In the genomic region with DNA sequence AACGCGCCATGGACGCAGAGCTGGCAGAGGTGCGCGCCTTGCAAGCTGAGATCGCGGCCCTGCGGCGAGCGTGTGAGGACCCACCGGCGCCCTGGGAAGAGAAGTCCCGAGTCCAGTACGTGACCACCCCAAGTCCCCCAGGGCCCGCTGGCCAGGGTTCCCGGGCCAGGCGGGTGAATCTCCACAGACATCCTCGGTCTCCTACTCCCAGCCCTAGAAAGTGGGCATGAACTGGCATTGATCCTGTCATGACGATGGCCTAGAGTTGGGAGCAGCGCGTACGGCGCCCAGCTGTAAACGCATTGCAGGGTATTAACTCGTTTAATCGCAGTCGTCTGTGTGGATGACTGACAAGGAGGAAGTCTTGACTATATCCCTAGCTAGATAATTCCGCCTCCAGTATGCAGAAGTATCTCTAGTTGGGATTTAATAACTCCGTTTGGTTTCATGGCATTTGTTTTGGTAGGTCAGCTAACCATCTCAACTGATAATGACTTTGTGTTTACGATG, we compare ENCODE assay signal across 8 cellular contexts. TPM values are rescaled to one million over a fixed set of nuclear protein-coding genes. Genes with fewer than 3 reads are reported as not detected.
DNase-seq lines count a peak whose midpoint lies in the region; ATAC-seq and TF ChIP-seq lines count a peak whose summit lies in the region.

No MANE protein-coding gene starts in this region.

- H3K27ac Mint-ChIP-seq in T-helper 17 cell: peak overlapping the region; percentile 100

- no peaks in the 10 kb centered on the region for H3F3A ChIP-seq in DOHH2 (ENCODE audit: control insufficient read depth, insufficient read depth)

- H3K4me3 Mint-ChIP-seq in T-helper 17 cell: peak overlapping the region; percentile 99

- peaks cover 35% of the 10 kb centered on the region for H3K36me3 ChIP-seq in DOHH2 (ENCODE audit: control insufficient read depth, low read length)

- no peaks in the 10 kb centered on the region for H3K27me3 Mint-ChIP-seq in T-helper 17 cell

- peaks cover 5% of the 10 kb centered on the region for H3K36me3 Mint-ChIP-seq in T-helper 17 cell (ENCODE audit: low read depth)

- peaks cover 28% of the 10 kb centered on the region for H3K4me1 Mint-ChIP-seq in T-helper 17 cell

- TF ChIP-seq CTCF in DOHH2 (IDR thresholded peaks at IDR 0.05; ENCODE audit: low read depth, low read length, poor library complexity, severe bottlenecking): no peak
- TF ChIP-seq CTCF in fibroblast of pulmonary artery (IDR thresholded peaks at IDR 0.05; ENCODE audit: low read length, missing control alignments): no peak

- H3K9me2 ChIP-seq in DOHH2 (replicated peaks; ENCODE audit: control insufficient read depth, low read length): no peaks in the 10 kb centered on the region

- H3K4me2 ChIP-seq in DOHH2 (ENCODE audit: low read length): peak overlapping the region; percentile 63

- peaks cover 27% of the 10 kb centered on the region for H3K4me1 ChIP-seq in DOHH2 (ENCODE audit: control insufficient read depth, low read length)

- peak; percentile 16 for ATAC-seq in HG02840 (IDR thresholded peaks at IDR 0.05; ENCODE audit: low FRiP score, unreplicated experiment)
- ATAC-seq in T-helper 17 cell: no peak
- no peak for ATAC-seq in HG03045 (IDR thresholded peaks at IDR 0.05; ENCODE audit: unreplicated experiment)

- peak overlapping the region; percentile 77 for H3K27ac ChIP-seq in DOHH2 (ENCODE audit: low read depth, low read length)

- no peaks in the 10 kb centered on the region for H4K20me1 ChIP-seq in DOHH2 (ENCODE audit: control insufficient read depth, insufficient read depth, low read depth, low read length)

- H3K9me3 ChIP-seq in DOHH2 (ENCODE audit: control insufficient read depth, insufficient read depth, low read length): no peaks in the 10 kb centered on the region
- no peaks in the 10 kb centered on the region for H3K9me3 ChIP-seq in T-helper 17 cell (ENCODE audit: control insufficient read depth, low read length, poor library complexity, severe bottlenecking)

- DNase-seq in T-helper 17 cell (no peak), fibroblast of pulmonary artery (ENCODE audit: low read depth) (no peak), pons (ENCODE audit: low spot score) (peak; percentile 23), T-helper 9 cell (no peak), NCI-H2227 treated with DMSO at 0.1 percent for 48 hours (lab: John Stamatoyannopoulos, UW) (no peak)

- peaks cover 81% of the 10 kb centered on the region for H3K79me2 ChIP-seq in DOHH2 (ENCODE audit: control insufficient read depth, low read length)

- no peaks in the 10 kb centered on the region for H3K27me3 ChIP-seq in DOHH2 (ENCODE audit: control insufficient read depth, low read length)

- peak overlapping the region; percentile 95 for H3K4me3 ChIP-seq in DOHH2 (ENCODE audit: low read length)
- peak overlapping the region; percentile 90 for H3K4me3 ChIP-seq in fibroblast of pulmonary artery (replicated peaks; ENCODE audit: low read depth, low read length)

RNA-seq across cellular contexts. Expression of a gene that starts 0.3 kb away (rescaled TPM):
- 1 to 10 TPM; 1.9 to 6.8 TPM for total RNA-seq in T-helper 17 cell

RNA-seq across cellular contexts. Expression of a gene that starts 0.9 kb away (rescaled TPM):
- total RNA-seq in T-helper 17 cell: 10 to 100 TPM; 61.0 to 61.1 TPM

RNA-seq across cellular contexts. Expression of a gene that starts 32.5 kb away (rescaled TPM):
- total RNA-seq in T-helper 17 cell: 10 to 100 TPM; 68.5 to 75.8 TPM
